ENCODE assay signal across 11 cellular contexts in the genomic region with DNA sequence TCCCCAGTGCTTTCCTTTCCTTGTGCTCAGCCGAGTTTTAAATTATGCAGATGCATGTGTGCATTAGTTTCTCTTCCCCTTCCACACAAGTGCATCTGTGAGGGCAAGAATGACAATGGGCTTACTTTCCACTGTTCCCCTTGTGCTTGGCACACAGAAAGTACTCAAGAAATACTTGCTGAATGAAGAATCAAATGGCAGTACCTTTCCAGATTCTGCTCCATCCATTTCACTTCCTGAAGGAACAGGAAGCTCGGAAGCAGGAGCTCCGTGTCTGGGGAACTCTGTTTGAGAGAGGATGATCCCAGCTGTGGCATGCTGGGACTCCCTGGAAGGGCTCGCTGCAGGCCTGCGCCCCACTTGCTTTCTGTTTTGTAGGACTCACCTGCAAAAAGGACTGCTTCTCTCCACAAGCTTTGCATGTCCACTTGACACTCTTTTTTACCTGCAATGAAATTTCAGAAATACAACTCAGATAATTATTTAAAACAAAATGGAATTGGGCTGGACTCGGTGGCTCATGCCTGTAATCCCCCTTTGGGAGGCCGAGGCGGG.
DNase-seq lines count a peak whose midpoint lies in the region; ATAC-seq and TF ChIP-seq lines count a peak whose summit lies in the region.
"Had no signal": no experiment of that assay in that cellular context is flagged by ENCODE, and none has a peak within 500 bp of the region (broad histone marks: within the 10 kb centered on the region; RNA-seq: fewer than 3 reads in every experiment).

No MANE protein-coding gene starts in this region.

- H3K27me3 ChIP-seq in DOHH2 (ENCODE audit: control insufficient read depth, low read length) = no peaks in the 10 kb centered on the region

- H3K9me2 ChIP-seq in DOHH2 (replicated peaks; ENCODE audit: control insufficient read depth, low read length) = no peaks in the 10 kb centered on the region

- no peak for TF ChIP-seq CTCF in DOHH2 (IDR thresholded peaks at IDR 0.05; ENCODE audit: low read depth, low read length, poor library complexity, severe bottlenecking)

- peaks cover 39% of the 10 kb centered on the region for H3K4me1 ChIP-seq in DOHH2 (ENCODE audit: control insufficient read depth, low read length)

- H3K4me3 ChIP-seq in DOHH2 (ENCODE audit: low read length) = peak overlapping the region; percentile 40

- ATAC-seq in GM19397 (IDR thresholded peaks at IDR 0.05; ENCODE audit: unreplicated experiment) (peak; percentile 83), HG02884 (IDR thresholded peaks at IDR 0.05; ENCODE audit: unreplicated experiment) (peak; percentile 87), HG03196 (IDR thresholded peaks at IDR 0.05; ENCODE audit: unreplicated experiment) (no peak)
- ATAC-seq: effector memory CD8-positive, alpha-beta T cell had no signal

- H4K20me1 ChIP-seq in DOHH2 (ENCODE audit: control insufficient read depth, insufficient read depth, low read depth, low read length) = no peaks in the 10 kb centered on the region

- no peaks in the 10 kb centered on the region for H3K9me3 ChIP-seq in DOHH2 (ENCODE audit: control insufficient read depth, insufficient read depth, low read length)

- DNase-seq in NOMO-1 treated with dmso at 0.1 percent for 144 hours (lab: John Stamatoyannopoulos, UW; ENCODE audit: unreplicated experiment) (peak; percentile 18), DMS153 (lab: John Stamatoyannopoulos, UW) (no peak), GOT3 (lab: John Stamatoyannopoulos, UW) (no peak)
- no peak for DNase-seq in activated effector memory CD4-positive, alpha-beta T cell treated with anti-CD3 and anti-CD28 coated beads, Interleukin-2, amount 50 U/mL, for 16 hours
- DNase-seq: activated naive CD4-positive, alpha-beta T cell; effector memory CD8-positive, alpha-beta T cell; NCI-H345 had no signal

- H3K4me2 ChIP-seq in DOHH2 (ENCODE audit: low read length) = peak overlapping the region; percentile 59

- H3K36me3 ChIP-seq in DOHH2 (ENCODE audit: control insufficient read depth, low read length) = peaks cover 34% of the 10 kb centered on the region

- H3K27ac ChIP-seq in DOHH2 (ENCODE audit: low read depth, low read length) = peak overlapping the region; percentile 67

- peaks cover 33% of the 10 kb centered on the region for H3K79me2 ChIP-seq in DOHH2 (ENCODE audit: control insufficient read depth, low read length)

- peaks cover 4% of the 10 kb centered on the region for H3F3A ChIP-seq in DOHH2 (ENCODE audit: control insufficient read depth, insufficient read depth)
